ENCODE assay signal across 1 cellular context in genomic region chr19:58279042-58279924, GRCh38.
TF ChIP-seq lines count a peak whose summit lies in the region.

No MANE protein-coding gene starts in this region.

TF ChIP-seq in K562, 482 proteins besides CTCF, POLR2A, EP300 and RAD21 (continued from another document):
- TF ChIP-seq ELK1 (CRISPR knock-in tag; IDR thresholded peaks at IDR 0.05) (no peak), EZH2 (IDR thresholded peaks at IDR 0.05; ENCODE audit: borderline replicate concordance, low read depth, low read length) (no peak), ETV5 (CRISPR knock-in tag; IDR thresholded peaks at IDR 0.05; ENCODE audit: low read depth) (peak; percentile 47), CLOCK (CRISPR knock-in tag; IDR thresholded peaks at IDR 0.05; ENCODE audit: borderline replicate concordance) (no peak), BDP1 (IDR thresholded peaks at IDR 0.05; ENCODE audit: insufficient read depth, insufficient read length) (no peak), ZNF766 (CRISPR knock-in tag; conservative IDR thresholded peaks at IDR 0.05) (peak; percentile 76; the same call in 1 of the 2 replicates), CHD1 (IDR thresholded peaks at IDR 0.05; ENCODE audit: low read length) (peak; percentile 95), HLTF (IDR thresholded peaks at IDR 0.05) (no peak), SAP30 (IDR thresholded peaks at IDR 0.05; ENCODE audit: borderline replicate concordance, insufficient read depth, low read depth, low read length, poor library complexity, severe bottlenecking) (peak; percentile 66), NFE2L1 (tag; IDR thresholded peaks at IDR 0.05; ENCODE audit: borderline replicate concordance, low read depth) (no peak), RBFOX2 (IDR thresholded peaks at IDR 0.05; ENCODE audit: low read depth, low read length) (peak; percentile 85)
